In genomic region chr3:188001052-188001567, GRCh38 we compare ENCODE assay signal across 17 cellular contexts.
A peak's percentile ranks its signal among the peaks of the same experiment; 100 is the strongest.
DNase-seq lines count a peak whose midpoint lies in the region; ATAC-seq, FAIRE-seq and TF ChIP-seq lines count a peak whose summit lies in the region.
"Had no signal": no experiment of that assay in that cellular context is flagged by ENCODE, and none has a peak within 500 bp of the region (broad histone marks: within the 10 kb centered on the region; RNA-seq: fewer than 3 reads in every experiment).

No MANE protein-coding gene starts in this region.

- peak overlapping the region; percentile 73 for H3K27ac Mint-ChIP-seq in CD4-positive, alpha-beta T cell

- H3K4me1 ChIP-seq in DND-41 (ENCODE audit: insufficient read depth, low read length), result peaks cover 65% of the 10 kb centered on the region

- H3K9me3 Mint-ChIP-seq in CD4-positive, alpha-beta T cell, result no peaks in the 10 kb centered on the region

- CTCF ChIA-PET in CD4-positive, alpha-beta T cell (lab: Charles Lee), result no interaction called here

- intact Hi-C loops in CD4-positive, alpha-beta T cell (cut with DNase I, micrococcal nuclease), result no loop called here
- intact Hi-C loops in left ventricle myocardium superior (cut with micrococcal nuclease), result no loop called here

- no peak overlapping the region for H3K27ac ChIP-seq in CD4-positive, alpha-beta T cell (ENCODE audit: low read depth, low read length)
- H3K27ac ChIP-seq in DND-41 (ENCODE audit: low read length), result peak overlapping the region; percentile 97
- H3K27ac ChIP-seq: left ventricle myocardium inferior had no signal

- no peaks in the 10 kb centered on the region for H3K27me3 Mint-ChIP-seq in CD4-positive, alpha-beta T cell

- peak overlapping the region; percentile 61 for H3K4me2 ChIP-seq in DND-41 (ENCODE audit: insufficient read depth, low read length)
- H3K4me2 ChIP-seq: smooth muscle cell had no signal

- TF ChIP-seq POLR2A in erythroblast (IDR thresholded peaks at IDR 0.05; ENCODE audit: low read length), result no peak

- peak overlapping the region; percentile 5 for H3K4me3 Mint-ChIP-seq in CD4-positive, alpha-beta T cell

- TF ChIP-seq CTCF in CD4-positive, alpha-beta T cell (IDR thresholded peaks at IDR 0.05), result no peak
- TF ChIP-seq CTCF in DND-41 (IDR thresholded peaks at IDR 0.05; ENCODE audit: borderline replicate concordance, extremely low read depth, low read length, poor library complexity, severe bottlenecking) (no peak), fibroblast of the aortic adventitia (IDR thresholded peaks at IDR 0.05; ENCODE audit: insufficient read depth, low read length) (no peak)

- no peaks in the 10 kb centered on the region for H3K9me3 ChIP-seq in CD4-positive, alpha-beta T cell (ENCODE audit: control insufficient read depth, low read length)
- H3K9me3 ChIP-seq in DND-41 (ENCODE audit: insufficient read depth, low read length, severe bottlenecking), result no peaks in the 10 kb centered on the region
- H3K9me3 ChIP-seq: left ventricle myocardium inferior, transverse colon had no signal

- DNase-seq in CD4-positive, alpha-beta T cell, result no peak
- DNase-seq in DND-41 (no peak), NCI-H345 treated with DMSO at 0.1 percent for 48 hours (lab: John Stamatoyannopoulos, UW; ENCODE audit: unreplicated experiment) (peak; percentile 91), fibroblast of the aortic adventitia (ENCODE audit: low read depth) (peak; percentile 39), erythroblast (lab: John Stamatoyannopoulos, UW) (no peak), left ventricle myocardium superior (no peak), GM19239 (ENCODE audit: insufficient read length, low spot score) (no peak)
- DNase-seq: activated CD4-positive, alpha-beta T cell treated with anti-CD3 and anti-CD28 coated beads for 48 hours; activated naive CD4-positive, alpha-beta T cell treated with anti-CD3 and anti-CD28 coated beads, Interleukin-2, amount 50 U/mL, for 16 hours; hippocampal formation; left ventricle myocardium inferior had no signal

- no peaks in the 10 kb centered on the region for H4K20me1 ChIP-seq in DND-41 (ENCODE audit: insufficient read depth, low read length)

- POLR2A ChIA-PET in CD4-positive, alpha-beta T cell (lab: Charles Lee), result interaction anchor here (1.8 kb wide), 1 partner anchor 255 kb away, joined by 7 read pairs; the partner anchor contains the start of gene BCL6

- peak overlapping the region; percentile 59 for H3K9ac ChIP-seq in DND-41 (ENCODE audit: low read depth, low read length)

- H3K27me3 ChIP-seq in CD4-positive, alpha-beta T cell (ENCODE audit: control insufficient read depth, insufficient read depth, low read length), result no peaks in the 10 kb centered on the region
- H3K27me3 ChIP-seq in DND-41 (ENCODE audit: insufficient read depth, low read length, poor library complexity), result no peaks in the 10 kb centered on the region
- H3K27me3 ChIP-seq: transverse colon had no signal

- ATAC-seq in CD4-positive, alpha-beta T cell (ENCODE audit: poor library complexity), result no peak
- no peak for ATAC-seq in DND-41 (ENCODE audit: insufficient read depth, low read depth)
- no peak for ATAC-seq in left ventricle myocardium superior
- ATAC-seq in HG03378 (IDR thresholded peaks at IDR 0.05; ENCODE audit: unreplicated experiment), result no peak
- ATAC-seq: esophagus mucosa, SK-N-SH treated with all-trans-retinoic acid at 6 μM for 48 hours had no signal

- peak overlapping the region in 1 of 2 experiments; percentile 45; a peak in 1 of 4 replicates for H3K4me3 ChIP-seq in DND-41 (ENCODE audit: low read depth in 1 of 2, low read length in 2 of 2)
- H3K4me3 ChIP-seq in fibroblast of the aortic adventitia (ENCODE audit: low read depth, low read length), result no peak overlapping the region
- H3K4me3 ChIP-seq: left ventricle myocardium inferior, smooth muscle cell, transverse colon had no signal

- H2AFZ ChIP-seq in DND-41 (ENCODE audit: low read depth, low read length), result peak overlapping the region; percentile 32; the same call in 1 of the 2 replicates

- peaks cover 64% of the 10 kb centered on the region for H3K4me1 Mint-ChIP-seq in CD4-positive, alpha-beta T cell (ENCODE audit: low read depth)

- H3K36me3 Mint-ChIP-seq in CD4-positive, alpha-beta T cell (ENCODE audit: low read depth), result no peaks in the 10 kb centered on the region

- no peaks in the 10 kb centered on the region for H3K79me2 ChIP-seq in DND-41 (ENCODE audit: insufficient read depth, low read length)

- no peak for FAIRE-seq in GM19239 (lab: Jason Lieb, UNC)
- FAIRE-seq: colon had no signal

- no peaks in the 10 kb centered on the region for H3K36me3 ChIP-seq in DND-41 (ENCODE audit: insufficient read depth, low read length)
- H3K36me3 ChIP-seq: left ventricle myocardium inferior, transverse colon had no signal

Comparison
In these comparisons a context has a peak if more than half of its experiments do, and no peak if none do; other contexts are left out.
1. DNase-seq: peak in NCI-H345 treated with DMSO at 0.1 percent for 48 hours (single experiment) and fibroblast of the aortic adventitia (single experiment); none in CD4-positive, alpha-beta T cell (0 of 10), DND-41 (single experiment), erythroblast (0 of 2), left ventricle myocardium superior (single experiment) and GM19239 (single experiment).